30 cellular contexts compared by ENCODE assay signal in genomic region chr2:150292807-150293206, GRCh38.
DNase-seq lines count a peak whose midpoint lies in the region; ATAC-seq and TF ChIP-seq lines count a peak whose summit lies in the region.
"Had no signal": no experiment of that assay in that cellular context is flagged by ENCODE, and none has a peak within 500 bp of the region (broad histone marks: within the 10 kb centered on the region; RNA-seq: fewer than 3 reads in every experiment).

No MANE protein-coding gene starts in this region.

- no peaks in the 10 kb centered on the region for H3K27me3 Mint-ChIP-seq in nephron progenitor cell (ENCODE audit: low read depth, poor library complexity)
- H3K27me3 Mint-ChIP-seq: activated CD4-positive, alpha-beta T cell treated with anti-CD3 and anti-CD28 coated beads for 36 hours; CD8-positive, alpha-beta memory T cell; memory B cell had no signal

- H3K14ac ChIP-seq in IMR-90 (replicated peaks; ENCODE audit: low read depth, low read length), result no peak overlapping the region

- H3K4ac ChIP-seq in IMR-90 (ENCODE audit: low read depth, low read length), result no peak overlapping the region

- no peak overlapping the region for H3K4me3 Mint-ChIP-seq in nephron progenitor cell
- H3K4me3 Mint-ChIP-seq: activated CD4-positive, alpha-beta T cell treated with anti-CD3 and anti-CD28 coated beads for 36 hours; CD8-positive, alpha-beta memory T cell; memory B cell; neural crest cell; stimulated activated effector memory CD8-positive, alpha-beta T cell treated with anti-CD3 and anti-CD28 coated beads, Interleukin-12 subunit alpha, Interleukin-12 subunit beta, amount 100 ng/mL, for 72 hours had no signal

- no peak overlapping the region for H3K4me2 ChIP-seq in IMR-90 (ENCODE audit: low read depth, low read length)

- dilution Hi-C loops in IMR-90 (cut with HindIII; ENCODE audit: low sequenced_read_pairs, unreplicated experiment), result no loop called here

- H4K91ac ChIP-seq in IMR-90 (ENCODE audit: insufficient read depth, low read depth, low read length), result no peak overlapping the region

- no peak for TF ChIP-seq RAD21 in IMR-90 (IDR thresholded peaks at IDR 0.05; ENCODE audit: low read length)

- no peak overlapping the region for H3K9ac ChIP-seq in IMR-90 (ENCODE audit: low read depth, low read length)
- no peak overlapping the region for H3K9ac ChIP-seq in adipocyte (ENCODE audit: low read length)

- intact Hi-C loops in IMR-90 (cut with micrococcal nuclease), result loop anchor here (5.0 kb wide), 1 partner anchor 49 kb away; no protein-coding TSS in a partner anchor

- H2AK5ac ChIP-seq in IMR-90 (ENCODE audit: low read depth, low read length), result no peak overlapping the region

- H3K27me3 ChIP-seq in IMR-90 (ENCODE audit: control insufficient read depth, insufficient read depth, low read length) (no peaks in the 10 kb centered on the region), adipocyte (replicated peaks; ENCODE audit: control insufficient read depth, insufficient read depth, low read length) (no peaks in the 10 kb centered on the region)
- H3K27me3 ChIP-seq: colonic mucosa, ovary, Peyer's patch, transverse colon had no signal

- H3K23ac ChIP-seq in IMR-90 (ENCODE audit: low read depth, low read length), result no peak overlapping the region

- no peak overlapping the region for H2AK9ac ChIP-seq in IMR-90 (replicated peaks; ENCODE audit: low read depth, low read length, poor library complexity)

- CTCF ChIA-PET in IMR-90 (lab: Yijun Ruan, JAX), result no interaction called here

- H3K9me3 Mint-ChIP-seq in nephron progenitor cell, result peaks cover 9% of the 10 kb centered on the region
- H3K9me3 Mint-ChIP-seq: activated T-helper 2 cell treated with anti-CD3 and anti-CD28 coated beads, Interferon-gamma antibody, Interleukin-2, Interleukin-4, amounts not matched to agents 10 μg/mL and 5 μg/mL and 100 μg/mL, durations not matched to agents 14 hours and 24 hours and 36 hours; neural crest cell; stimulated activated effector memory CD8-positive, alpha-beta T cell treated with anti-CD3 and anti-CD28 coated beads, Interleukin-12 subunit alpha, Interleukin-12 subunit beta, amount 100 ng/mL, for 72 hours had no signal

- no peak overlapping the region for H3K27ac Mint-ChIP-seq in nephron progenitor cell
- H3K27ac Mint-ChIP-seq: activated CD4-positive, alpha-beta T cell treated with anti-CD3 and anti-CD28 coated beads for 36 hours; activated T-helper 2 cell treated with anti-CD3 and anti-CD28 coated beads, Interferon-gamma antibody, Interleukin-2, Interleukin-4, amounts not matched to agents 10 μg/mL and 5 μg/mL and 100 μg/mL, durations not matched to agents 14 hours and 24 hours and 36 hours; CD8-positive, alpha-beta memory T cell; memory B cell; stimulated activated effector memory CD8-positive, alpha-beta T cell treated with anti-CD3 and anti-CD28 coated beads, Interleukin-12 subunit alpha, Interleukin-12 subunit beta, amount 100 ng/mL, for 72 hours had no signal

- H3K18ac ChIP-seq in IMR-90 (ENCODE audit: low read depth, low read length), result no peak overlapping the region

- no peak overlapping the region for H3K27ac ChIP-seq in IMR-90 (ENCODE audit: insufficient read depth, low read length)
- H3K27ac ChIP-seq: colonic mucosa, ovary, Peyer's patch, transverse colon had no signal

- no peaks in the 10 kb centered on the region for H3K36me3 Mint-ChIP-seq in nephron progenitor cell (ENCODE audit: low read depth)
- H3K36me3 Mint-ChIP-seq: CD8-positive, alpha-beta memory T cell; memory B cell; stimulated activated effector memory CD8-positive, alpha-beta T cell treated with anti-CD3 and anti-CD28 coated beads, Interleukin-12 subunit alpha, Interleukin-12 subunit beta, amount 100 ng/mL, for 72 hours had no signal

- DNase-seq in AG10803 (ENCODE audit: low read depth), result peak; percentile 54
- DNase-seq in IMR-90, result peak; percentile 50
- DNase-seq in adipocyte (ENCODE audit: low read depth), result peak; percentile 39
- peak; percentile 54 for DNase-seq in fibroblast of the aortic adventitia (ENCODE audit: low read depth)
- DNase-seq in nephron progenitor cell, result no peak
- no peak for DNase-seq in DMS53 treated with DMSO at 0.1 percent for 48 hours (lab: John Stamatoyannopoulos, UW; ENCODE audit: unreplicated experiment)
- DNase-seq: activated CD4-positive, alpha-beta T cell treated with anti-CD3 and anti-CD28 coated beads for 36 hours; activated naive CD4-positive, alpha-beta T cell treated with anti-CD3 and anti-CD28 coated beads, Interleukin-2, amount 50 U/mL, for 16 hours; amniotic stem cell; CD8-positive, alpha-beta memory T cell; colonic mucosa; DMS 273 treated with DMSO at 0.1 percent for 48 hours; effector CD4-positive, alpha-beta T cell; hippocampal formation; NCI-H1436 treated with DMSO at 0.1 percent for 48 hours; NCI-H526; ovary; Peyer's patch; SHP77 treated with DMSO at 0.1 percent for 48 hours; stimulated activated CD4-positive, alpha-beta T cell treated with anti-CD3 and anti-CD28 coated beads, Interleukin-15, amount 100 ng/mL, for 24 hours; T-helper 9 cell; transverse colon had no signal

- WGBS in IMR-90 (ENCODE audit: extremely low coverage in 2 of 2, insufficient read length in 1 of 2), 2 experiments, result no CpG with 5 or more reads among the region's 1 CpG

- in situ Hi-C loops in IMR-90 (cut with MboI; ENCODE audit: low sequenced_read_pairs), result no loop called here

- no peak overlapping the region for H2BK15ac ChIP-seq in IMR-90 (ENCODE audit: low read depth, low read length)

- H2BK20ac ChIP-seq in IMR-90 (ENCODE audit: low read depth, low read length), result no peak overlapping the region

- TF ChIP-seq CTCF in AG10803 (conservative IDR thresholded peaks at IDR 0.05; ENCODE audit: low read length) (no peak), IMR-90 (conservative IDR thresholded peaks at IDR 0.05; ENCODE audit: low read depth, low read length) (no peak), fibroblast of the aortic adventitia (IDR thresholded peaks at IDR 0.05; ENCODE audit: insufficient read depth, low read length) (no peak), nephron progenitor cell (IDR thresholded peaks at IDR 0.05) (no peak)

- BruUV-seq in IMR-90 (replicated peaks; lab: Mats Ljungman, UMichigan), result no TSS peak

- no peak for TF ChIP-seq POLR2A in IMR-90 (IDR thresholded peaks at IDR 0.05; ENCODE audit: low read depth, low read length)

- H3K9me1 ChIP-seq in IMR-90 (ENCODE audit: insufficient read depth, low read length), result no peaks in the 10 kb centered on the region

- no peaks in the 10 kb centered on the region for H3K4me1 ChIP-seq in IMR-90 (ENCODE audit: control insufficient read depth, insufficient read depth, low read length)
- peaks cover 11% of the 10 kb centered on the region for H3K4me1 ChIP-seq in adipocyte (ENCODE audit: control insufficient read depth, insufficient read depth, low read length)
- H3K4me1 ChIP-seq: colonic mucosa, HAP-1, Peyer's patch had no signal

- no peaks in the 10 kb centered on the region for H3K4me1 Mint-ChIP-seq in nephron progenitor cell
- H3K4me1 Mint-ChIP-seq: activated CD4-positive, alpha-beta T cell treated with anti-CD3 and anti-CD28 coated beads for 36 hours; CD8-positive, alpha-beta memory T cell; memory B cell; stimulated activated effector memory CD8-positive, alpha-beta T cell treated with anti-CD3 and anti-CD28 coated beads, Interleukin-12 subunit alpha, Interleukin-12 subunit beta, amount 100 ng/mL, for 72 hours had no signal

- H2AFZ ChIP-seq in IMR-90 (replicated peaks; ENCODE audit: low read length, poor library complexity), result no peak overlapping the region

- H4K8ac ChIP-seq in IMR-90 (ENCODE audit: low read depth in 2 of 2, low read length in 2 of 2), result no peak overlapping the region

- no peaks in the 10 kb centered on the region for H3K9me3 ChIP-seq in IMR-90 (ENCODE audit: control insufficient read depth, insufficient read depth, low read length)
- no peaks in the 10 kb centered on the region for H3K9me3 ChIP-seq in adipocyte (ENCODE audit: control insufficient read depth, low read length)
- H3K9me3 ChIP-seq: colonic mucosa, HAP-1, ovary, Peyer's patch, transverse colon had no signal

- H2BK5ac ChIP-seq in IMR-90 (ENCODE audit: low read depth, low read length, poor library complexity, severe bottlenecking), result no peak overlapping the region

- no peak overlapping the region for H2BK120ac ChIP-seq in IMR-90 (ENCODE audit: low read depth, low read length)

- no peaks in the 10 kb centered on the region for H4K20me1 ChIP-seq in IMR-90 (ENCODE audit: insufficient read depth, low read length)

- ATAC-seq in IMR-90 (ENCODE audit: low read depth) (0 out of 2 replicates have a peak, but pooled peaks have one; percentile 44), GM19395 (IDR thresholded peaks at IDR 0.05; ENCODE audit: unreplicated experiment) (no peak), HG03025 (IDR thresholded peaks at IDR 0.05; ENCODE audit: low FRiP score, unreplicated experiment) (no peak)
- ATAC-seq: activated CD4-positive, alpha-beta T cell treated with anti-CD3 and anti-CD28 coated beads for 36 hours; left lobe of liver; stimulated activated effector memory CD8-positive, alpha-beta T cell treated with anti-CD3 and anti-CD28 coated beads, Interleukin-12 subunit alpha, Interleukin-12 subunit beta, amount 100 ng/mL, for 72 hours had no signal

- no peak overlapping the region for H3K56ac ChIP-seq in IMR-90 (ENCODE audit: extremely low read depth, insufficient read depth, low read length)

- POLR2A ChIA-PET in IMR-90 (lab: Charles Lee; ENCODE audit: unreplicated experiment), result no interaction called here

- no peak overlapping the region for H3K4me3 ChIP-seq in AG10803 (ENCODE audit: low read length)
- no peak overlapping the region for H3K4me3 ChIP-seq in IMR-90 (ENCODE audit: insufficient read depth, low read depth, low read length)
- H3K4me3 ChIP-seq in adipocyte (ENCODE audit: low read length), result no peak overlapping the region
- H3K4me3 ChIP-seq in fibroblast of the aortic adventitia (ENCODE audit: low read depth, low read length), result no peak overlapping the region
- H3K4me3 ChIP-seq: colonic mucosa, HAP-1, ovary, Peyer's patch, transverse colon had no signal

- H3K79me1 ChIP-seq in IMR-90 (ENCODE audit: low read depth in 1 of 2, low read length in 2 of 2), result no peaks in the 10 kb centered on the region

- H3K36me3 ChIP-seq in IMR-90 (ENCODE audit: control insufficient read depth, insufficient read depth, low read length) (no peaks in the 10 kb centered on the region), adipocyte (ENCODE audit: control insufficient read depth, insufficient read depth, low read length, severe bottlenecking) (no peaks in the 10 kb centered on the region)
- H3K36me3 ChIP-seq: colonic mucosa, HAP-1, ovary, Peyer's patch, transverse colon had no signal

- H4K5ac ChIP-seq in IMR-90 (ENCODE audit: low read depth, low read length), result no peak overlapping the region

TF ChIP-seq in IMR-90, 13 proteins besides CTCF, POLR2A, EP300 and RAD21:
- TF ChIP-seq MXI1 (IDR thresholded peaks at IDR 0.05; ENCODE audit: borderline replicate concordance, low read depth, low read length) (no peak), NFE2L2 (IDR thresholded peaks at IDR 0.05; ENCODE audit: low read depth, low read length) (no peak), CHD1 (IDR thresholded peaks at IDR 0.05; ENCODE audit: low read depth, low read length) (no peak), RFX5 (IDR thresholded peaks at IDR 0.05; ENCODE audit: low read depth, low read length) (no peak), FOS (IDR thresholded peaks at IDR 0.05; ENCODE audit: low read depth, low read length) (no peak)
TF ChIP-seq in IMR-90: peak in this region for 0.

Comparison
In these comparisons a context has a peak if more than half of its experiments do, and no peak if none do; other contexts are left out.
1. DNase-seq: peak in AG10803 (single experiment), IMR-90 (single experiment), adipocyte (single experiment) and fibroblast of the aortic adventitia (single experiment); none in nephron progenitor cell (single experiment) and DMS53 treated with DMSO at 0.1 percent for 48 hours (single experiment).